In the genomic region with DNA sequence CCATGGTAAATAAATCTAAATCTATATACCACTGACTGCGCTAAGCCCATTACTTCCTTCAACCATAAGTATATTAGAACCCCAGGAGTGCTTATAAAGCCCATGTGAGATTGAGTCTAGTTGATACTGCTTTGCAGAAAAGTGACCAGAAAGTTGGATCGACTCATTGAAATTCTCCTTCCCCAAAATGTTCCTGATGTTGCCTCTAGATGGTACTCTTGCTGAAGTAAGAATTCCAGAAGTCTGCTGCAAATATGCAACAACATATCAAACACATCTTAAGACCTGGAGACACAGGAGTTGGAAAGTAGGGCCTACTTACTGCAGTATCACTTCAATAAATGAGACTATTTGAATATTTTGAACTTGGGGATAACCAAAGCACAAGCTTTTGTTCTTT, we compare ENCODE assay signal across 11 cellular contexts.
DNase-seq lines count a peak whose midpoint lies in the region; ATAC-seq and TF ChIP-seq lines count a peak whose summit lies in the region.
"Had no signal": no experiment of that assay in that cellular context is flagged by ENCODE, and none has a peak within 500 bp of the region (broad histone marks: within the 10 kb centered on the region; RNA-seq: fewer than 3 reads in every experiment).

No MANE protein-coding gene starts in this region.

- no peak overlapping the region for H2BK5ac ChIP-seq in IMR-90 (ENCODE audit: low read depth, low read length, poor library complexity, severe bottlenecking)

- dilution Hi-C loops in IMR-90 (cut with HindIII; ENCODE audit: low sequenced_read_pairs, unreplicated experiment), result no loop called here

- H3K79me1 ChIP-seq in IMR-90 (ENCODE audit: low read depth in 1 of 2, low read length in 2 of 2), result no peaks in the 10 kb centered on the region

- intact Hi-C loops in IMR-90 (cut with micrococcal nuclease) (loop anchor here (1.0 kb wide), 2 partner anchors 341 to 346 kb away; no protein-coding TSS in a partner anchor), body of pancreas (cut with DNase I) (no loop called here), right lobe of liver (cut with DNase I) (loop anchor here in 1 of 2 donors (10.0 kb wide), 1 partner anchor 348 kb away; no protein-coding TSS in a partner anchor)

- in situ Hi-C loops in IMR-90 (cut with MboI; ENCODE audit: low sequenced_read_pairs), result loop anchor here (25.0 kb wide), 1 partner anchor 345 kb away; no protein-coding TSS in a partner anchor

- H3K4me1 ChIP-seq in BE2C, result no peaks in the 10 kb centered on the region
- no peaks in the 10 kb centered on the region for H3K4me1 ChIP-seq in IMR-90 (ENCODE audit: control insufficient read depth, insufficient read depth, low read length)
- no peaks in the 10 kb centered on the region for H3K4me1 ChIP-seq in body of pancreas
- H3K4me1 ChIP-seq in right lobe of liver, result no peaks in the 10 kb centered on the region

- H2AK9ac ChIP-seq in IMR-90 (replicated peaks; ENCODE audit: low read depth, low read length, poor library complexity), result no peak overlapping the region

- H2BK15ac ChIP-seq in IMR-90 (ENCODE audit: low read depth, low read length), result no peak overlapping the region

- no peaks in the 10 kb centered on the region for H3K9me1 ChIP-seq in IMR-90 (ENCODE audit: insufficient read depth, low read length)

- H3K18ac ChIP-seq in IMR-90 (ENCODE audit: low read depth, low read length), result no peak overlapping the region

- TF ChIP-seq POLR2A in IMR-90 (IDR thresholded peaks at IDR 0.05; ENCODE audit: low read depth, low read length) (no peak), body of pancreas (IDR thresholded peaks at IDR 0.05) (no peak), right lobe of liver (IDR thresholded peaks at IDR 0.05) (no peak)

- TF ChIP-seq RAD21 in IMR-90 (IDR thresholded peaks at IDR 0.05; ENCODE audit: low read length), result peak; percentile 49

- H3K23ac ChIP-seq in IMR-90 (ENCODE audit: low read depth, low read length), result no peak overlapping the region

- no peak overlapping the region for H3K4me3 ChIP-seq in BE2C (ENCODE audit: low read depth, low read length)
- H3K4me3 ChIP-seq in IMR-90 (ENCODE audit: insufficient read depth, low read depth, low read length), result no peak overlapping the region
- no peak overlapping the region for H3K4me3 ChIP-seq in body of pancreas
- H3K4me3 ChIP-seq in right lobe of liver, result no peak overlapping the region

- H3K27me3 ChIP-seq in BE2C, result no peaks in the 10 kb centered on the region; the same call in 1 of the 2 replicates
- no peaks in the 10 kb centered on the region for H3K27me3 ChIP-seq in IMR-90 (ENCODE audit: control insufficient read depth, insufficient read depth, low read length)
- no peaks in the 10 kb centered on the region for H3K27me3 ChIP-seq in body of pancreas
- no peaks in the 10 kb centered on the region for H3K27me3 ChIP-seq in right lobe of liver

- no peak overlapping the region for H3K14ac ChIP-seq in IMR-90 (replicated peaks; ENCODE audit: low read depth, low read length)

- POLR2A ChIA-PET in IMR-90 (lab: Charles Lee; ENCODE audit: unreplicated experiment), result no interaction called here

- no peak overlapping the region for H3K9ac ChIP-seq in IMR-90 (ENCODE audit: low read depth, low read length)

- H2BK120ac ChIP-seq in IMR-90 (ENCODE audit: low read depth, low read length), result no peak overlapping the region

- H2AK5ac ChIP-seq in IMR-90 (ENCODE audit: low read depth, low read length), result no peak overlapping the region

- no peak overlapping the region for H3K4me2 ChIP-seq in IMR-90 (ENCODE audit: low read depth, low read length)

- TF ChIP-seq CTCF in BE2C (IDR thresholded peaks at IDR 0.05; ENCODE audit: low read depth, low read length) (peak; percentile 40), IMR-90 (conservative IDR thresholded peaks at IDR 0.05; ENCODE audit: low read depth, low read length) (peak; percentile 51), body of pancreas (IDR thresholded peaks at IDR 0.05) (peak in 4 of 7 experiments; percentile 26 to 42 (median 30)), right lobe of liver (IDR thresholded peaks at IDR 0.05) (peak; percentile 47 to 65 (median 60))

- H4K5ac ChIP-seq in IMR-90 (ENCODE audit: low read depth, low read length), result no peak overlapping the region

- no peaks in the 10 kb centered on the region for H4K20me1 ChIP-seq in IMR-90 (ENCODE audit: insufficient read depth, low read length)

- H3K27ac ChIP-seq in IMR-90 (ENCODE audit: insufficient read depth, low read length), result no peak overlapping the region
- H3K27ac ChIP-seq in body of pancreas, result no peak overlapping the region
- no peak overlapping the region for H3K27ac ChIP-seq in right lobe of liver

- H3K9me3 ChIP-seq in BE2C (no peaks in the 10 kb centered on the region), IMR-90 (ENCODE audit: control insufficient read depth, insufficient read depth, low read length) (no peaks in the 10 kb centered on the region), body of pancreas (no peaks in the 10 kb centered on the region), right lobe of liver (no peaks in the 10 kb centered on the region)

- BruUV-seq in IMR-90 (replicated peaks; lab: Mats Ljungman, UMichigan), result no TSS peak

- no peak overlapping the region for H3K4ac ChIP-seq in IMR-90 (ENCODE audit: low read depth, low read length)

- DNase-seq in BE2C (no peak), IMR-90 (peak; percentile 32), body of pancreas (no peak), right lobe of liver (no peak), T-helper 2 cell (no peak), NCI-H2196 (lab: John Stamatoyannopoulos, UW; ENCODE audit: unreplicated experiment) (no peak), hepatic stellate cell (ENCODE audit: low spot score) (no peak)
- DNase-seq: activated B cell treated with CpG ODN at 0.5 μM for 24 hours, aorta, NCI-H345 had no signal

- CTCF ChIA-PET in IMR-90 (lab: Yijun Ruan, JAX), result interaction anchor here (0.6 to 1.1 kb wide), 2 partner anchors 11 to 279 kb away, joined by 4 to 6 read pairs; no protein-coding TSS in a partner anchor

- no peak overlapping the region for H2AFZ ChIP-seq in IMR-90 (replicated peaks; ENCODE audit: low read length, poor library complexity)

- H2BK20ac ChIP-seq in IMR-90 (ENCODE audit: low read depth, low read length), result no peak overlapping the region

- no CpG with 5 or more reads among the region's 2 CpGs for WGBS in IMR-90 (ENCODE audit: extremely low coverage in 2 of 2, insufficient read length in 1 of 2), 2 experiments
- WGBS in body of pancreas, 2 donors, result 55 to 57% methylated on average over 2 of the region's 2 CpGs
- 49% methylated on average over 2 of the region's 2 CpGs for WGBS in right lobe of liver (ENCODE audit: insufficient coverage, low coverage, low lambda C conversion rate, missing lambda C conversion rate)

- H4K91ac ChIP-seq in IMR-90 (ENCODE audit: insufficient read depth, low read depth, low read length), result no peak overlapping the region

- no peak overlapping the region for H3K56ac ChIP-seq in IMR-90 (ENCODE audit: extremely low read depth, insufficient read depth, low read length)

- no peak overlapping the region for H4K8ac ChIP-seq in IMR-90 (ENCODE audit: low read depth in 2 of 2, low read length in 2 of 2)

- H3K36me3 ChIP-seq in BE2C (no peaks in the 10 kb centered on the region), IMR-90 (ENCODE audit: control insufficient read depth, insufficient read depth, low read length) (no peaks in the 10 kb centered on the region), body of pancreas (replicated peaks in 1 of 2; ENCODE audit: insufficient read depth in 1 of 2, low read depth in 2 of 2) (no peaks in the 10 kb centered on the region), right lobe of liver (no peaks in the 10 kb centered on the region)

- ATAC-seq in IMR-90 (ENCODE audit: low read depth) (peak; percentile 14; the same call in 1 of the 2 replicates), body of pancreas (no peak), right lobe of liver (peak; percentile 67 to 76 (median 68)), GM19452 (IDR thresholded peaks at IDR 0.05; ENCODE audit: unreplicated experiment) (no peak)

TF ChIP-seq in IMR-90, 13 proteins besides CTCF, POLR2A, EP300 and RAD21:
- peak; percentile 39 for TF ChIP-seq SMC3 (IDR thresholded peaks at IDR 0.05; ENCODE audit: low read depth, low read length)
- TF ChIP-seq MAFK (IDR thresholded peaks at IDR 0.05; ENCODE audit: low read depth, low read length), result no peak
- no peak for TF ChIP-seq CHD1 (IDR thresholded peaks at IDR 0.05; ENCODE audit: low read depth, low read length)

Comparison
In these comparisons a context has a peak if more than half of its experiments do, and no peak if none do; other contexts are left out.
1. ATAC-seq: peak in IMR-90 (single experiment) and right lobe of liver (4 of 4); none in body of pancreas (single experiment) and GM19452 (single experiment).
2. Peak in every context shown above with its lines, with median percentiles within 50 percentile points of each other: CTCF ChIP-seq.